In genomic region chr3:13860001-13860400, GRCh38 we compare ENCODE assay signal across 22 cellular contexts. TPM values are rescaled to one million over a fixed set of nuclear protein-coding genes. Genes with fewer than 3 reads are reported as not detected.
DNase-seq lines count a peak whose midpoint lies in the region; ATAC-seq, FAIRE-seq and TF ChIP-seq lines count a peak whose summit lies in the region.
"Had no signal": no experiment of that assay in that cellular context is flagged by ENCODE, and none has a peak within 500 bp of the region (broad histone marks: within the 10 kb centered on the region; RNA-seq: fewer than 3 reads in every experiment).

No MANE protein-coding gene starts in this region.

- H3K4me3 ChIP-seq in bronchial epithelial cell (ENCODE audit: low read depth, low read length) (no peak overlapping the region), spleen (no peak overlapping the region), neuronal stem cell (ENCODE audit: low read length in 2 of 2) (no peak overlapping the region)
- H3K4me3 ChIP-seq: A549, GM23248, HAP-1 had no signal

- no peak overlapping the region for H3K9ac ChIP-seq in neuronal stem cell (ENCODE audit: low read depth, low read length, poor library complexity)
- H3K9ac ChIP-seq: GM23248 had no signal

- no peak for TF ChIP-seq POLR2A in spleen (IDR thresholded peaks at IDR 0.05)

- H2AFZ ChIP-seq in neuronal stem cell (ENCODE audit: low read length): no peak overlapping the region
- H2AFZ ChIP-seq: GM23248 had no signal

- H3K27ac ChIP-seq in spleen (no peak overlapping the region), neuronal stem cell (replicated peaks; ENCODE audit: low read length) (no peak overlapping the region)
- H3K27ac ChIP-seq: A549, C4-2B, GM23248, HL-60 had no signal

- H4K8ac ChIP-seq in neuronal stem cell (ENCODE audit: low read depth, low read length): no peak overlapping the region

- H3K4me1 ChIP-seq in spleen (no peaks in the 10 kb centered on the region), neuronal stem cell (ENCODE audit: control insufficient read depth in 2 of 2, insufficient read depth in 1 of 2, low read depth in 1 of 2, low read length in 2 of 2) (peaks cover 12 to 16% of the 10 kb centered on the region in 2 donors)
- H3K4me1 ChIP-seq: A549, Caco-2 had no signal

- WGBS in spleen, 5 donors: 71 to 97% (median 83%) methylated on average over 1 of the region's 1 CpG
- no CpG with 5 or more reads among the region's 1 CpG for WGBS in neuronal stem cell (ENCODE audit: extremely low coverage in 2 of 2, insufficient read length in 2 of 2, insufficient replicate concordance in 1 of 2), 2 donors

- H3K36me3 ChIP-seq in bronchial epithelial cell (ENCODE audit: control insufficient read depth, insufficient read depth, low read length): peaks cover 2% of the 10 kb centered on the region
- H3K36me3 ChIP-seq in spleen: no peaks in the 10 kb centered on the region
- no peaks in the 10 kb centered on the region for H3K36me3 ChIP-seq in neuronal stem cell (replicated peaks in 1 of 2; ENCODE audit: control insufficient read depth in 2 of 2, insufficient read depth in 2 of 2, low read length in 2 of 2)
- H3K36me3 ChIP-seq: HAP-1 had no signal

- H3K18ac ChIP-seq in neuronal stem cell (ENCODE audit: low read length): no peak overlapping the region

- no peak overlapping the region for H2BK12ac ChIP-seq in neuronal stem cell (ENCODE audit: low read length)

- H3K4ac ChIP-seq in neuronal stem cell (ENCODE audit: low read length): no peak overlapping the region

- H2BK120ac ChIP-seq in neuronal stem cell (ENCODE audit: low read depth, low read length): no peak overlapping the region

- H3K14ac ChIP-seq in neuronal stem cell (ENCODE audit: low read length): no peak overlapping the region

- no peak overlapping the region for H2AK5ac ChIP-seq in neuronal stem cell (ENCODE audit: low read depth, low read length)

- no peaks in the 10 kb centered on the region for H3K79me1 ChIP-seq in neuronal stem cell (ENCODE audit: low read depth, low read length)

- intact Hi-C loops in spleen (cut with DNase I; ENCODE audit: low total_unique reads): no loop called here

- peak; percentile 8 for ATAC-seq in esophagus mucosa
- ATAC-seq: A549 had no signal

- H3K27me3 ChIP-seq in bronchial epithelial cell (ENCODE audit: control insufficient read depth, insufficient read depth, low read length): no peaks in the 10 kb centered on the region
- H3K27me3 ChIP-seq in spleen (replicated peaks in 1 of 7): peaks cover 0 to 56% (median 0%) of the 10 kb centered on the region in 7 donors
- H3K27me3 ChIP-seq in neuronal stem cell (ENCODE audit: control insufficient read depth in 3 of 3, insufficient read depth in 3 of 3, low read depth in 1 of 3, low read length in 3 of 3): no peaks in the 10 kb centered on the region

- H3K4me2 ChIP-seq in neuronal stem cell (ENCODE audit: insufficient read depth, low read length, poor library complexity, severe bottlenecking): no peak overlapping the region
- H3K4me2 ChIP-seq: A549 had no signal

- TF ChIP-seq CTCF in bronchial epithelial cell (IDR thresholded peaks at IDR 0.05; ENCODE audit: insufficient read depth, low read length, severe bottlenecking): no peak
- no peak for TF ChIP-seq CTCF in spleen (IDR thresholded peaks at IDR 0.05 in 8 of 11, conservative IDR thresholded peaks at IDR 0.05 in 3 of 11)

- H2BK5ac ChIP-seq in neuronal stem cell (ENCODE audit: low read length): no peak overlapping the region

- no peak overlapping the region for H3K23ac ChIP-seq in neuronal stem cell (ENCODE audit: low read depth, low read length, poor library complexity)

- no peak for FAIRE-seq in bronchial epithelial cell (lab: Jason Lieb, UNC)
- FAIRE-seq: A549, D721Med, GM12892, GM18507 had no signal

- H2BK15ac ChIP-seq in neuronal stem cell (ENCODE audit: low read length): no peak overlapping the region

- peak; percentile 60 for DNase-seq in bronchial epithelial cell (ENCODE audit: low read depth)
- DNase-seq in kidney tubule cell (ENCODE audit: low spot score): peak; percentile 94
- peak; percentile 12 for DNase-seq in spleen
- DNase-seq in activated naive CD4-positive, alpha-beta T cell treated with Interleukin-2 at 50 U/mL for 16 hours: no peak
- DNase-seq in cerebellum (ENCODE audit: low spot score): no peak
- DNase-seq in DMS79 (lab: John Stamatoyannopoulos, UW): no peak
- no peak for DNase-seq in neuronal stem cell (ENCODE audit: low spot score)
- DNase-seq: AML-193; Caco-2; CD4-positive, alpha-beta T cell; GDM1; GM23248 had no signal

- H3K9me3 ChIP-seq in spleen (no peaks in the 10 kb centered on the region), neuronal stem cell (replicated peaks in 1 of 2; ENCODE audit: control insufficient read depth in 2 of 2, insufficient read depth in 1 of 2, low read depth in 1 of 2, low read length in 2 of 2) (no peaks in the 10 kb centered on the region)
- H3K9me3 ChIP-seq: A549, Caco-2, HAP-1 had no signal

- no peak overlapping the region for H4K91ac ChIP-seq in neuronal stem cell (ENCODE audit: low read depth, low read length, poor library complexity)

RNA-seq across cellular contexts. Expression of gene WNT7A, which starts 19.9 kb away (rescaled TPM):
- total RNA-seq in bronchial epithelial cell: 7.9 and 13.4 TPM in 2 replicates
- 0.16 TPM for total RNA-seq in esophagus mucosa
- 1 to 10 TPM; 1.4 to 6.3 (median 2.4) TPM for total RNA-seq in spleen
- 1 to 10 TPM in 1 of 3 donors, under 1 TPM in 2; 0.52 to 1.1 (median 0.59) TPM for polyA plus RNA-seq in spleen
- total RNA-seq in cerebellum: 5.4 TPM
- polyA plus RNA-seq in neuronal stem cell (2013, experiment 1 of 2): 0.07 TPM
- polyA plus RNA-seq in neuronal stem cell (2013, experiment 2 of 2): 0.06 TPM
- total RNA-seq: GM23248, H4 had no signal
- polyA plus RNA-seq: BJ, GM23248 had no signal

Comparison
In these comparisons a context has a peak if more than half of its experiments do, and no peak if none do; other contexts are left out.
1. DNase-seq: peak in bronchial epithelial cell (single experiment), kidney tubule cell (single experiment) and spleen (single experiment); none in activated naive CD4-positive, alpha-beta T cell treated with Interleukin-2 at 50 U/mL for 16 hours (single experiment), cerebellum (single experiment), DMS79 (single experiment) and neuronal stem cell (single experiment).